ENCODE assay signal across 1 cellular context in genomic region chr2:65507102-65508069, GRCh38.
TF ChIP-seq lines count a peak whose summit lies in the region.

No MANE protein-coding gene starts in this region.

TF ChIP-seq in HepG2, 621 proteins besides CTCF, POLR2A, EP300 and RAD21 (continued from another document):
- TF ChIP-seq ZBTB33 (CRISPR knock-in tag; IDR thresholded peaks at IDR 0.05) = no peak
- peak; percentile 84 for TF ChIP-seq ZNF362 (CRISPR knock-in tag; IDR thresholded peaks at IDR 0.05; ENCODE audit: borderline replicate concordance)
- TF ChIP-seq SP4 (CRISPR knock-in tag; IDR thresholded peaks at IDR 0.05) = no peak
- 0 out of 4 replicates have a peak, but pooled peaks of 1 of the 2 experiments have one; percentile 22 for TF ChIP-seq KLF16 (CRISPR knock-in tag; IDR thresholded peaks at IDR 0.05)
